26 cellular contexts compared by ENCODE assay signal in the genomic region with DNA sequence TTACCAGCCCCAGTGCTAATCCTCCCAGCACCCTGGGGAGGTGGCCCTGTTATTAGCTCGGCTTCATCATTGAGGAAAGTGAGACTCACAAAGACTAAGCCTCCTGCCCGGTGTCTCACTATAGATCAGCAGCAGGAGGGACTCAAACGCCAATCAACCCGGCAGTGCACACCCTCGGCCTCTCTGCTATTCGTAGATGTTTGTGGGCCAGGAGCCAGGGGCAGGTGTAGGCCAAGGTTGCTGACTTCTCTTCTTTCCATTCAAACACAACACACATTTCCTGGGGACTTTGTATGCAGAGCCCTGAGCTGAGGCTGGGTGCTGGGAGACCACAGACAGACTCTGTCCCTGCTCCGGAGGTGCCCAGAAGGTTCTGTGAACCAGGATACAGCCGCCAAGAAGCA. TPM values are rescaled to one million over a fixed set of nuclear protein-coding genes. Genes with fewer than 3 reads are reported as not detected.
A peak's percentile ranks its signal among the peaks of the same experiment; 100 is the strongest.
DNase-seq lines count a peak whose midpoint lies in the region; TF ChIP-seq lines count a peak whose summit lies in the region.
"Had no signal": no experiment of that assay in that cellular context is flagged by ENCODE, and none has a peak within 500 bp of the region (broad histone marks: within the 10 kb centered on the region; RNA-seq: fewer than 3 reads in every experiment).

No MANE protein-coding gene starts in this region.

- H3K27me3 Mint-ChIP-seq in endodermal cell (ENCODE audit: insufficient read depth): peaks cover 4% of the 10 kb centered on the region
- H3K27me3 Mint-ChIP-seq: activated naive CD8-positive, alpha-beta T cell treated with anti-CD3 and anti-CD28 coated beads for 36 hours had no signal

- 65 to 88% methylated on average over 6 to 8 of the region's 8 CpGs for WGBS in endodermal cell (ENCODE audit: insufficient coverage in 1 of 2, insufficient read length in 1 of 2), 2 experiments

- no peaks in the 10 kb centered on the region for H3K36me3 Mint-ChIP-seq in endodermal cell (ENCODE audit: low read depth)
- H3K36me3 Mint-ChIP-seq: activated naive CD8-positive, alpha-beta T cell treated with anti-CD3 and anti-CD28 coated beads for 36 hours; CD8-positive, alpha-beta memory T cell had no signal

- H3K36me3 ChIP-seq in endodermal cell (ENCODE audit: control insufficient read depth, insufficient read depth, low read length) (no peaks in the 10 kb centered on the region), skeletal muscle tissue (ENCODE audit: control insufficient read depth in 3 of 3, insufficient read depth in 3 of 3, low read length in 3 of 3) (no peaks in the 10 kb centered on the region)
- H3K36me3 ChIP-seq: transverse colon had no signal

- H3K9me3 ChIP-seq in endodermal cell (ENCODE audit: control insufficient read depth, low read length) (no peaks in the 10 kb centered on the region), skeletal muscle tissue (ENCODE audit: control insufficient read depth in 3 of 3, low read length in 3 of 3) (no peaks in the 10 kb centered on the region)
- H3K9me3 ChIP-seq: transverse colon had no signal

- no peaks in the 10 kb centered on the region for H3K9me3 Mint-ChIP-seq in endodermal cell
- H3K9me3 Mint-ChIP-seq: activated naive CD8-positive, alpha-beta T cell treated with anti-CD3 and anti-CD28 coated beads for 36 hours; activated T-helper 17 cell treated with anti-CD3 and anti-CD28 coated beads, Interleukin-2, amount 50 U/mL, for 72 hours; CD8-positive, alpha-beta memory T cell; HFFc6 had no signal

- H3K9ac ChIP-seq in endodermal cell (ENCODE audit: extremely low read depth, low read length, poor library complexity, severe bottlenecking) (no peak overlapping the region), skeletal muscle tissue (ENCODE audit: low read depth in 1 of 3, low read length in 3 of 3) (peak overlapping the region; percentile 54 to 79 (median 65))

- H3K4me3 ChIP-seq in endodermal cell (ENCODE audit: low read length) (no peak overlapping the region), skeletal muscle tissue (ENCODE audit: low read length in 3 of 3) (peak overlapping the region in 2 of 3 donors; percentile 15 to 70)
- H3K4me3 ChIP-seq: SK-N-MC, transverse colon had no signal

- H3K27ac ChIP-seq in endodermal cell (ENCODE audit: low read depth, low read length) (peak overlapping the region; percentile 4), skeletal muscle tissue (ENCODE audit: low read depth, low read length) (peak overlapping the region; percentile 56)
- H3K27ac ChIP-seq: 22Rv1, foreskin keratinocyte, SK-N-MC, transverse colon had no signal

- H3K4me1 ChIP-seq in endodermal cell (ENCODE audit: control insufficient read depth, insufficient read depth, low read length) (peaks cover 6% of the 10 kb centered on the region), skeletal muscle tissue (ENCODE audit: control insufficient read depth in 3 of 3, insufficient read depth in 3 of 3, low read length in 3 of 3) (peaks cover 22 to 47% (median 37%) of the 10 kb centered on the region in 3 donors)

- peak; percentile 23 for DNase-seq in NCI-H1092 treated with DMSO at 0.1 percent for 48 hours (lab: John Stamatoyannopoulos, UW)
- no peak for DNase-seq in NCI-H1092 (lab: John Stamatoyannopoulos, UW)
- DNase-seq in NCI-H69 (lab: John Stamatoyannopoulos, UW): peak; percentile 30
- DNase-seq in endodermal cell: no peak
- no peak for DNase-seq in stimulated activated CD4-positive, alpha-beta T cell treated with anti-CD3 and anti-CD28 coated beads, Interleukin-4, amount 100 ng/mL, for 24 hours
- DNase-seq in NCI-H2227 treated with DMSO at 0.1 percent for 48 hours (lab: John Stamatoyannopoulos, UW): no peak
- DNase-seq in germinal center (ENCODE audit: low spot score): no peak
- DNase-seq: activated CD4-positive, alpha-beta T cell treated with anti-CD3 and anti-CD28 coated beads, Interleukin-2, amount 50 U/mL, for 1 hour; activated naive CD8-positive, alpha-beta T cell treated with anti-CD3 and anti-CD28 coated beads for 36 hours; DMS79 treated with DMSO at 0.1 percent for 48 hours; effector CD4-positive, alpha-beta T cell; foreskin keratinocyte; HFFc6; hypothalamus; NCI-H226; T-helper 2 cell; transverse colon had no signal

- H3K4me3 Mint-ChIP-seq in endodermal cell: no peak overlapping the region
- H3K4me3 Mint-ChIP-seq: activated naive CD8-positive, alpha-beta T cell treated with anti-CD3 and anti-CD28 coated beads for 36 hours; activated T-helper 17 cell treated with anti-CD3 and anti-CD28 coated beads, Interleukin-2, amount 50 U/mL, for 72 hours; CD8-positive, alpha-beta memory T cell; HFFc6 had no signal

- no peak for TF ChIP-seq CTCF in endodermal cell (conservative IDR thresholded peaks at IDR 0.05)

- no peak overlapping the region for H3K27ac Mint-ChIP-seq in endodermal cell
- H3K27ac Mint-ChIP-seq: activated naive CD8-positive, alpha-beta T cell treated with anti-CD3 and anti-CD28 coated beads for 36 hours; CD8-positive, alpha-beta memory T cell had no signal

- peaks cover 23% of the 10 kb centered on the region for H3K4me1 Mint-ChIP-seq in endodermal cell
- H3K4me1 Mint-ChIP-seq: activated naive CD8-positive, alpha-beta T cell treated with anti-CD3 and anti-CD28 coated beads for 36 hours; activated T-helper 17 cell treated with anti-CD3 and anti-CD28 coated beads, Interleukin-2, amount 50 U/mL, for 72 hours; CD8-positive, alpha-beta memory T cell had no signal

- H3K27me3 ChIP-seq in endodermal cell (ENCODE audit: control insufficient read depth, insufficient read depth, low read length, poor library complexity, severe bottlenecking) (no peaks in the 10 kb centered on the region), skeletal muscle tissue (ENCODE audit: control insufficient read depth in 3 of 3, insufficient read depth in 3 of 3, low read length in 3 of 3) (no peaks in the 10 kb centered on the region)
- H3K27me3 ChIP-seq: transverse colon had no signal

RNA-seq across cellular contexts. Expression of a gene that starts 9.4 kb away (rescaled TPM):
- total RNA-seq in endodermal cell: 1 to 10 TPM in 1 of 2 donors, under 1 TPM in 1; 0.48 to 1.4 TPM
- 0.82 TPM for polyA plus RNA-seq in endodermal cell (2013, experiment 1 of 2)
- 0.41 TPM for polyA plus RNA-seq in endodermal cell (2013, experiment 2 of 2)
- total RNA-seq in skeletal muscle tissue: not detected
- total RNA-seq: activated naive CD8-positive, alpha-beta T cell treated with anti-CD3 and anti-CD28 coated beads for 36 hours; activated T-helper 17 cell treated with anti-CD3 and anti-CD28 coated beads, Interleukin-2, amount 50 U/mL, for 72 hours; CD8-positive, alpha-beta memory T cell; foreskin keratinocyte; HFFc6; HT1080; transverse colon had no signal
- polyA plus RNA-seq: CD8-positive, alpha-beta memory T cell; foreskin keratinocyte had no signal

RNA-seq across cellular contexts. Expression of a gene that starts 17.8 kb away (rescaled TPM):
- 1 to 10 TPM; 3.3 to 6.6 TPM for total RNA-seq in endodermal cell
- 1.6 TPM for polyA plus RNA-seq in endodermal cell (2013, experiment 1 of 2)
- 2.5 TPM for polyA plus RNA-seq in endodermal cell (2013, experiment 2 of 2)
- 1.0 TPM for total RNA-seq in skeletal muscle tissue
- total RNA-seq: activated naive CD8-positive, alpha-beta T cell treated with anti-CD3 and anti-CD28 coated beads for 36 hours; activated T-helper 17 cell treated with anti-CD3 and anti-CD28 coated beads, Interleukin-2, amount 50 U/mL, for 72 hours; CD8-positive, alpha-beta memory T cell; foreskin keratinocyte; HFFc6; HT1080; lower leg skin; RPMI7951; transverse colon had no signal
- polyA plus RNA-seq: CD8-positive, alpha-beta memory T cell; esophagus; foreskin keratinocyte had no signal

RNA-seq across cellular contexts. Expression of a gene that starts 25.9 kb away (rescaled TPM):
- total RNA-seq in endodermal cell (10 to 100 TPM; 27.5 to 30.7 TPM), skeletal muscle tissue (1.6 TPM)
- polyA plus RNA-seq in endodermal cell (2013, experiment 1 of 2): 24.8 TPM
- 21.8 TPM for polyA plus RNA-seq in endodermal cell (2013, experiment 2 of 2)

RNA-seq across cellular contexts. Expression of a gene that starts 44.6 kb away (rescaled TPM):
- total RNA-seq in endodermal cell (10 to 100 TPM; 19.7 to 21.1 TPM), skeletal muscle tissue (under 0.01 TPM)
- 17.9 TPM for polyA plus RNA-seq in endodermal cell (2013, experiment 1 of 2)
- polyA plus RNA-seq in endodermal cell (2013, experiment 2 of 2): 15.7 TPM

RNA-seq across cellular contexts. Expression of a gene that starts 45.3 kb away (rescaled TPM):
- total RNA-seq in endodermal cell (1 to 10 TPM; 5.0 to 5.8 TPM), skeletal muscle tissue (4.7 TPM)
- polyA plus RNA-seq in endodermal cell (2013, experiment 1 of 2): 6.4 TPM
- polyA plus RNA-seq in endodermal cell (2013, experiment 2 of 2): 4.8 TPM

Comparison
In these comparisons a context has a peak if more than half of its experiments do, and no peak if none do; other contexts are left out.
1. DNase-seq: peak in NCI-H1092 treated with DMSO at 0.1 percent for 48 hours (single experiment) and NCI-H69 (single experiment); none in NCI-H1092 (single experiment), endodermal cell (single experiment), stimulated activated CD4-positive, alpha-beta T cell treated with anti-CD3 and anti-CD28 coated beads, Interleukin-4, amount 100 ng/mL, for 24 hours (single experiment), NCI-H2227 treated with DMSO at 0.1 percent for 48 hours (single experiment) and germinal center (single experiment).
2. RNA of a gene that starts 25.9 kb away (total RNA-seq): 27.5 to 30.7 TPM in endodermal cell; 1.6 TPM in skeletal muscle tissue (single experiment); every median in the first group is over 10 times any median in the second.